ENCODE assay signal across 8 cellular contexts in genomic region chr7:32828996-32829752, GRCh38.
A peak's percentile ranks its signal among the peaks of the same experiment; 100 is the strongest.
DNase-seq lines count a peak whose midpoint lies in the region; ATAC-seq, FAIRE-seq and TF ChIP-seq lines count a peak whose summit lies in the region.
"Not testable (repeated sequence)": the region's sequence is repeated elsewhere in the genome, so short reads cannot be mapped to it uniquely, and the experiment has no call there.

No MANE protein-coding gene starts in this region.

- H3K4me3 Mint-ChIP-seq in activated CD4-positive, alpha-beta T cell treated with anti-CD3 and anti-CD28 coated beads, Interleukin-2, amount 10 ng/mL, durations not matched to agents 24 days and 14 days; endothelial cell (ENCODE audit: unreplicated experiment); stimulated activated naive CD8-positive, alpha-beta T cell treated with anti-CD3 and anti-CD28 coated beads, Interleukin-15, amount 100 ng/mL, for 72 hours: not testable (repeated sequence)

- H3K27me3 Mint-ChIP-seq in activated CD4-positive, alpha-beta T cell treated with anti-CD3 and anti-CD28 coated beads, Interleukin-2, amount 10 ng/mL, durations not matched to agents 24 days and 14 days, result peaks cover 16% of the 10 kb centered on the region
- not testable (repeated sequence) for H3K27me3 Mint-ChIP-seq in endothelial cell (ENCODE audit: unreplicated experiment); stimulated activated naive CD8-positive, alpha-beta T cell treated with anti-CD3 and anti-CD28 coated beads, Interleukin-15, amount 100 ng/mL, for 72 hours

- DNase-seq in GM18507 (ENCODE audit: extremely low spot score, insufficient read length, low read depth); H54 (ENCODE audit: insufficient read length, low spot score); activated CD4-positive, alpha-beta T cell treated with anti-CD3 and anti-CD28 coated beads, Interleukin-2, amount 10 ng/mL, durations not matched to agents 24 days and 14 days; endothelial cell (ENCODE audit: low spot score); stimulated activated naive CD8-positive, alpha-beta T cell treated with anti-CD3 and anti-CD28 coated beads, Interleukin-15, amount 100 ng/mL, for 72 hours: not testable (repeated sequence)

- not testable (repeated sequence) for TF ChIP-seq CTCF in endothelial cell (IDR thresholded peaks at IDR 0.05; ENCODE audit: unreplicated experiment)

- FAIRE-seq in GM18507 (lab: Jason Lieb, UNC), result peak; percentile 69
- FAIRE-seq in H54 (lab: Jason Lieb, UNC), result peak; percentile 93

- H3K9me3 Mint-ChIP-seq in activated CD4-positive, alpha-beta T cell treated with anti-CD3 and anti-CD28 coated beads, Interleukin-2, amount 10 ng/mL, durations not matched to agents 24 days and 14 days; endothelial cell (ENCODE audit: unreplicated experiment); stimulated activated naive CD8-positive, alpha-beta T cell treated with anti-CD3 and anti-CD28 coated beads, Interleukin-15, amount 100 ng/mL, for 72 hours: not testable (repeated sequence)

- TF ChIP-seq POLR2A in H54 (IDR thresholded peaks at IDR 0.05; ENCODE audit: low read depth, low read length), result not testable (repeated sequence)

- not testable (repeated sequence) for H3K36me3 Mint-ChIP-seq in activated CD4-positive, alpha-beta T cell treated with anti-CD3 and anti-CD28 coated beads, Interleukin-2, amount 10 ng/mL, durations not matched to agents 24 days and 14 days (ENCODE audit: low read depth)
- H3K36me3 Mint-ChIP-seq in endothelial cell (ENCODE audit: low read depth, unreplicated experiment), result peaks cover 12% of the 10 kb centered on the region

- H3K27ac Mint-ChIP-seq in activated CD4-positive, alpha-beta T cell treated with anti-CD3 and anti-CD28 coated beads, Interleukin-2, amount 10 ng/mL, durations not matched to agents 24 days and 14 days, result peak overlapping the region; percentile 20
- peak overlapping the region; percentile 17 for H3K27ac Mint-ChIP-seq in endothelial cell (ENCODE audit: unreplicated experiment)
- not testable (repeated sequence) for H3K27ac Mint-ChIP-seq in stimulated activated naive CD8-positive, alpha-beta T cell treated with anti-CD3 and anti-CD28 coated beads, Interleukin-15, amount 100 ng/mL, for 72 hours

- not testable (repeated sequence) for H3K4me1 Mint-ChIP-seq in activated CD4-positive, alpha-beta T cell treated with anti-CD3 and anti-CD28 coated beads, Interleukin-2, amount 10 ng/mL, durations not matched to agents 24 days and 14 days; endothelial cell (ENCODE audit: unreplicated experiment); stimulated activated naive CD8-positive, alpha-beta T cell treated with anti-CD3 and anti-CD28 coated beads, Interleukin-15, amount 100 ng/mL, for 72 hours

- intact Hi-C loops in activated CD4-positive, alpha-beta T cell treated with anti-CD3 and anti-CD28 coated beads, Interleukin-2, amount 10 ng/mL, durations not matched to agents 24 days and 14 days (cut with micrococcal nuclease), result not testable (repeated sequence)

- peak; percentile 77 for ATAC-seq in GM19328 (IDR thresholded peaks at IDR 0.05; ENCODE audit: unreplicated experiment)
- ATAC-seq in HG03025 (IDR thresholded peaks at IDR 0.05; ENCODE audit: low FRiP score, unreplicated experiment), result peak; percentile 85
- ATAC-seq in HG03565 (IDR thresholded peaks at IDR 0.05; ENCODE audit: unreplicated experiment), result peak; percentile 87
- ATAC-seq in stimulated activated naive CD8-positive, alpha-beta T cell treated with anti-CD3 and anti-CD28 coated beads, Interleukin-15, amount 100 ng/mL, for 72 hours, result peak; percentile 50
